In genomic region chr2:112480540-112481049, GRCh38 we compare ENCODE assay signal across 8 cellular contexts. TPM values are rescaled to one million over a fixed set of nuclear protein-coding genes. Genes with fewer than 3 reads are reported as not detected.
DNase-seq lines count a peak whose midpoint lies in the region; ATAC-seq and TF ChIP-seq lines count a peak whose summit lies in the region.

No MANE protein-coding gene starts in this region.

- H3K9me2 ChIP-seq in hepatocyte (replicated peaks; ENCODE audit: insufficient read depth): no peaks in the 10 kb centered on the region

- POLR2A ChIA-PET in activated CD8-positive, alpha-beta T cell treated with anti-CD3 and anti-CD28 coated beads, Interleukin-2, amount 10 ng/mL, durations not matched to agents 7 days and 5 days (lab: Charles Lee): interaction anchor here (0.6 to 1.0 kb wide), 3 partner anchors 15 to 78 kb away, joined by 3 to 4 read pairs (median 3); no protein-coding TSS in a partner anchor

- no peak for ATAC-seq in activated CD8-positive, alpha-beta T cell treated with anti-CD3 and anti-CD28 coated beads, Interleukin-2, amount 10 ng/mL, durations not matched to agents 7 days and 5 days
- ATAC-seq in HG02763 (IDR thresholded peaks at IDR 0.05; ENCODE audit: unreplicated experiment) (no peak), GM19452 (IDR thresholded peaks at IDR 0.05; ENCODE audit: unreplicated experiment) (no peak), HG03280 (IDR thresholded peaks at IDR 0.05; ENCODE audit: unreplicated experiment) (no peak)

- CTCF ChIA-PET in activated CD8-positive, alpha-beta T cell treated with anti-CD3 and anti-CD28 coated beads, Interleukin-2, amount 10 ng/mL, durations not matched to agents 7 days and 5 days (lab: Charles Lee): interaction anchor here (0.7 to 2.7 kb wide), 17 partner anchors 8 to 325 kb away, joined by 3 to 29 read pairs (median 5); partner anchors contain the start of genes CHCHD5 and ZC3H8

- H3K27me3 ChIP-seq in hepatocyte: no peaks in the 10 kb centered on the region

- H3K4me2 ChIP-seq in hepatocyte: peak overlapping the region; percentile 94

- DNase-seq in AG10803 (ENCODE audit: low read depth) (no peak), HT-29 (ENCODE audit: low spot score) (peak; percentile 35), hepatocyte (ENCODE audit: low spot score) (peak; percentile 10)
- peak; percentile 39 for DNase-seq in activated CD8-positive, alpha-beta T cell treated with anti-CD3 and anti-CD28 coated beads, Interleukin-2, amount 10 ng/mL, durations not matched to agents 7 days and 5 days
- DNase-seq in stimulated activated CD4-positive, alpha-beta T cell treated with anti-CD3 and anti-CD28 coated beads, Interleukin-2, amount 100 ng/mL, for 4 hours (ENCODE audit: low read depth): peak; percentile 9

- H3K4me3 Mint-ChIP-seq in activated CD8-positive, alpha-beta T cell treated with anti-CD3 and anti-CD28 coated beads, Interleukin-2, amount 10 ng/mL, durations not matched to agents 7 days and 5 days: peak overlapping the region; percentile 85

- H3K9me3 Mint-ChIP-seq in activated CD8-positive, alpha-beta T cell treated with anti-CD3 and anti-CD28 coated beads, Interleukin-2, amount 10 ng/mL, durations not matched to agents 7 days and 5 days (ENCODE audit: insufficient read depth): no peaks in the 10 kb centered on the region

- no peaks in the 10 kb centered on the region for H3K36me3 ChIP-seq in hepatocyte (replicated peaks; ENCODE audit: insufficient read depth, low read depth)

- no peaks in the 10 kb centered on the region for H4K20me1 ChIP-seq in hepatocyte (ENCODE audit: insufficient read depth, poor library complexity, severe bottlenecking)

- H3K9me3 ChIP-seq in hepatocyte (ENCODE audit: low read depth): no peaks in the 10 kb centered on the region

- H3K4me1 Mint-ChIP-seq in activated CD8-positive, alpha-beta T cell treated with anti-CD3 and anti-CD28 coated beads, Interleukin-2, amount 10 ng/mL, durations not matched to agents 7 days and 5 days (ENCODE audit: low read depth): peaks cover 19% of the 10 kb centered on the region

- peaks cover 2% of the 10 kb centered on the region for H3K27me3 Mint-ChIP-seq in activated CD8-positive, alpha-beta T cell treated with anti-CD3 and anti-CD28 coated beads, Interleukin-2, amount 10 ng/mL, durations not matched to agents 7 days and 5 days (ENCODE audit: low read depth)

- H3K27ac ChIP-seq in hepatocyte: peak overlapping the region; percentile 92

- 28% methylated on average over 20 of the region's 20 CpGs for WGBS in hepatocyte (ENCODE audit: low lambda C conversion rate, missing lambda C conversion rate)

- peak overlapping the region; percentile 87 for H3K27ac Mint-ChIP-seq in activated CD8-positive, alpha-beta T cell treated with anti-CD3 and anti-CD28 coated beads, Interleukin-2, amount 10 ng/mL, durations not matched to agents 7 days and 5 days

- H3K36me3 Mint-ChIP-seq in activated CD8-positive, alpha-beta T cell treated with anti-CD3 and anti-CD28 coated beads, Interleukin-2, amount 10 ng/mL, durations not matched to agents 7 days and 5 days (ENCODE audit: low read depth): peaks cover 13% of the 10 kb centered on the region

- TF ChIP-seq CTCF in AG10803 (conservative IDR thresholded peaks at IDR 0.05; ENCODE audit: low read length) (no peak), hepatocyte (IDR thresholded peaks at IDR 0.05; ENCODE audit: poor library complexity) (no peak)

- H3K79me2 ChIP-seq in hepatocyte: peaks cover 23% of the 10 kb centered on the region

- H3K4me3 ChIP-seq in AG10803 (ENCODE audit: low read length): peak overlapping the region; percentile 72
- no peak overlapping the region for H3K4me3 ChIP-seq in hepatocyte

- H3K4me1 ChIP-seq in hepatocyte (ENCODE audit: insufficient read depth): peaks cover 8% of the 10 kb centered on the region

- H2AFZ ChIP-seq in hepatocyte: peak overlapping the region; percentile 52

RNA-seq across cellular contexts. Expression of gene TTL, which starts 1.4 kb away (rescaled TPM):
- 9.4 and 10.4 TPM in 2 replicates for total RNA-seq in HT-29 (2014; rRNA removed; shearing (Covaris generic))
- 10 to 100 TPM; 36.0 to 37.6 TPM for total RNA-seq in activated CD8-positive, alpha-beta T cell treated with anti-CD3 and anti-CD28 coated beads, Interleukin-2, amount 10 ng/mL, durations not matched to agents 7 days and 5 days
- total RNA-seq in hepatocyte: 21.0 and 22.9 TPM in 2 replicates
- 8.5 and 16.9 TPM in 2 replicates for polyA plus RNA-seq in hepatocyte

RNA-seq across cellular contexts. Expression of gene RGPD8, which starts 47.1 kb away (rescaled TPM):
- total RNA-seq in HT-29 (2014; rRNA removed; shearing (Covaris generic)): 2.5 and 3.3 TPM in 2 replicates
- 1 to 10 TPM; 6.4 to 7.8 TPM for total RNA-seq in activated CD8-positive, alpha-beta T cell treated with anti-CD3 and anti-CD28 coated beads, Interleukin-2, amount 10 ng/mL, durations not matched to agents 7 days and 5 days
- total RNA-seq in hepatocyte: 12.2 and 17.4 TPM in 2 replicates
- polyA plus RNA-seq in hepatocyte: 1.0 and 1.1 TPM in 2 replicates
